ENCODE assay signal across 31 cellular contexts in the genomic region with DNA sequence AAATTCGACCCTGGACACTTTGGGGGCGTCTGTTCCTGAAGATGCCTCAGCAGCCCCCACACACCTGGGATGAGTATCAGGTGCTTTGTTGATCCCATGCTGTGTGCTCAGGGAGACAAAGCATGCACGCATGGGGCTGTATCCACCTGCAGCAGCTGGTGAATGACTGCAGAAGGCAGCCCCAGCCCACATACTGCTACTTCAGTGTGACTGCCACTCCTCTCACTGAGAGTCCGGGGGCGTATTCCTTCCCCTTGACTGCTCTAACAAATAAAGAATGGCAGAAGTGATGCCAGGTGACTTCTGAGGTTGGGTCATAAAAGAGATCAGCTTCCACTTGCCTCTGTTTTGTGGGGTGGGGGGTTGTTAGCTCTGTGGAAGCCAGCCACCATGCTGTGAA.
"Had no signal": no experiment of that assay in that cellular context is flagged by ENCODE, and none has a peak within 500 bp of the region (broad histone marks: within the 10 kb centered on the region; RNA-seq: fewer than 3 reads in every experiment).

No MANE protein-coding gene starts in this region.

- H3K36me3 Mint-ChIP-seq: mesothelial cell of epicardium had no signal

- DNase-seq: effector CD8-positive, alpha-beta T cell; endodermal cell; foreskin keratinocyte; heart left ventricle; hippocampal formation; left cardiac atrium; mesenchymal stem cell; mucosa of descending colon; naive B cell; right lobe of liver; stimulated activated CD4-positive, alpha-beta T cell treated with anti-CD3 and anti-CD28 coated beads, Interleukin-12 subunit alpha, Interleukin-12 subunit beta, amount 100 ng/mL, for 4 hours; stimulated activated CD4-positive, alpha-beta T cell treated with anti-CD3 and anti-CD28 coated beads, Interleukin-1b, Interleukin-23, amount 100 ng/mL, for 48 hours; stimulated activated CD4-positive, alpha-beta T cell treated with anti-CD3 and anti-CD28 coated beads, Interleukin-4, amount 100 ng/mL, for 1 hour; stimulated activated CD8-positive, alpha-beta memory T cell treated with anti-CD3 and anti-CD28 coated beads, Interleukin-4, amount 100 ng/mL, for 48 hours; stimulated activated naive CD4-positive, alpha-beta T cell; stimulated activated naive CD8-positive, alpha-beta T cell treated with anti-CD3 and anti-CD28 coated beads, Interleukin-15, amount 100 ng/mL, for 72 hours; transverse colon; upper lobe of right lung; uterus had no signal

- H3K9me3 ChIP-seq: esophagus muscularis mucosa, gastroesophageal sphincter, heart left ventricle, left lung, mucosa of descending colon, neutrophil, right lobe of liver, suprapubic skin, transverse colon, upper lobe of right lung, uterus had no signal

- H3K4me3 Mint-ChIP-seq: dendritic cell treated with granulocyte-macrophage colony-stimulating factor and Interleukin-4, amounts not matched to agents 40 ng/mL and 50 ng/mL, for 4 days; endodermal cell; mesothelial cell of epicardium; natural killer cell treated with Interleukin-12 subunit alpha and Interleukin-12 subunit beta and Interleukin-15 and Interleukin-18, amount 100 ng/mL, for 72 hours; neural crest cell had no signal

- H3K4me1 ChIP-seq: foreskin keratinocyte, gastroesophageal sphincter, left lung, parathyroid adenoma, right lobe of liver, suprapubic skin, transverse colon, upper lobe of right lung, uterus had no signal

- H3K27ac ChIP-seq: esophagus muscularis mucosa, foreskin keratinocyte, gastroesophageal sphincter, heart left ventricle, left lung, neutrophil, parathyroid adenoma, right lobe of liver, suprapubic skin, transverse colon, upper lobe of right lung, uterus had no signal

- H3K27ac Mint-ChIP-seq: dendritic cell treated with granulocyte-macrophage colony-stimulating factor and Interleukin-4, amounts not matched to agents 40 ng/mL and 50 ng/mL, for 4 days; endodermal cell; mesothelial cell of epicardium; naive B cell; natural killer cell treated with Interleukin-12 subunit alpha and Interleukin-12 subunit beta and Interleukin-15 and Interleukin-18, amount 100 ng/mL, for 72 hours; progenitor cell of endocrine pancreas; stimulated activated naive CD8-positive, alpha-beta T cell treated with anti-CD3 and anti-CD28 coated beads, Interleukin-15, amount 100 ng/mL, for 72 hours had no signal

- H3K4me1 Mint-ChIP-seq: endodermal cell, mesothelial cell of epicardium, neural crest cell had no signal

- H3K36me3 ChIP-seq: esophagus muscularis mucosa, gastroesophageal sphincter, heart left ventricle, left lung, neutrophil, right lobe of liver, suprapubic skin, transverse colon, upper lobe of right lung, uterus had no signal

- H3K4me3 ChIP-seq: esophagus muscularis mucosa, gastroesophageal sphincter, heart left ventricle, left lung, mucosa of descending colon, right lobe of liver, smooth muscle cell, suprapubic skin, transverse colon, upper lobe of right lung, uterus had no signal

- ATAC-seq: gastroesophageal sphincter; heart left ventricle; left cardiac atrium; left lung; mucosa of descending colon; natural killer cell treated with Interleukin-12 subunit alpha and Interleukin-12 subunit beta and Interleukin-15 and Interleukin-18, amount 100 ng/mL, for 72 hours; right lobe of liver; stimulated activated naive CD8-positive, alpha-beta T cell treated with anti-CD3 and anti-CD28 coated beads, Interleukin-15, amount 100 ng/mL, for 72 hours; upper lobe of right lung had no signal
